Comparison of ENCODE assay signal across 1 cellular context in the genomic region with DNA sequence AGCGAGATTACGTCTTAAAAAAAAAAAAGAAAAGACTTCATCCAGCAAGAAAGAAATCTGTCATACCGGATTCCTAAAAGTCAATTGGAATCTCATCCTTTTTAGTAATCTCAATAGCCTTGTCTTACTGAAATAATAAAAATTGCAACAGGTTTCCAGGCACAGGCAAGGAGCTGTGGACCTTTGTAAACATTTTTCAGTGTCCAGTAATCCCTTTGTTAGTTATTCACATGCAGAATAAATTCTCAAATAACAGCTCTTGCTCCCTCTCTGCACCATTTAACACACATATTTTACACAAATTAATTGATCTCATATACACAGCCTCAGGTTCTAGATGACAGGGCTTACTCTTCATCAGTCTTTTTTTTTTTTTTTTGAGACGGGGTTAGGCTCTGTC.
TF ChIP-seq lines count a peak whose summit lies in the region.

No MANE protein-coding gene starts in this region.

TF ChIP-seq in HEK293, 187 proteins besides CTCF, POLR2A, EP300 and RAD21 (continued from another document):
- TF ChIP-seq, protein P1, sequence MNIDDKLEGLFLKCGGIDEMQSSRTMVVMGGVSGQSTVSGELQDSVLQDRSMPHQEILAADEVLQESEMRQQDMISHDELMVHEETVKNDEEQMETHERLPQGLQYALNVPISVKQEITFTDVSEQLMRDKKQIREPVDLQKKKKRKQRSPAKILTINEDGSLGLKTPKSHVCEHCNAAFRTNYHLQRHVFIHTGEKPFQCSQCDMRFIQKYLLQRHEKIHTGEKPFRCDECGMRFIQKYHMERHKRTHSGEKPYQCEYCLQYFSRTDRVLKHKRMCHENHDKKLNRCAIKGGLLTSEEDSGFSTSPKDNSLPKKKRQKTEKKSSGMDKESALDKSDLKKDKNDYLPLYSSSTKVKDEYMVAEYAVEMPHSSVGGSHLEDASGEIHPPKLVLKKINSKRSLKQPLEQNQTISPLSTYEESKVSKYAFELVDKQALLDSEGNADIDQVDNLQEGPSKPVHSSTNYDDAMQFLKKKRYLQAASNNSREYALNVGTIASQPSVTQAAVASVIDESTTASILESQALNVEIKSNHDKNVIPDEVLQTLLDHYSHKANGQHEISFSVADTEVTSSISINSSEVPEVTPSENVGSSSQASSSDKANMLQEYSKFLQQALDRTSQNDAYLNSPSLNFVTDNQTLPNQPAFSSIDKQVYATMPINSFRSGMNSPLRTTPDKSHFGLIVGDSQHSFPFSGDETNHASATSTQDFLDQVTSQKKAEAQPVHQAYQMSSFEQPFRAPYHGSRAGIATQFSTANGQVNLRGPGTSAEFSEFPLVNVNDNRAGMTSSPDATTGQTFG (tag by site-specific recombination; IDR thresholded peaks at IDR 0.05; ENCODE audit: borderline replicate concordance) = no peak
- TF ChIP-seq ZNF169 (tag by site-specific recombination; IDR thresholded peaks at IDR 0.05) = no peak
- no peak for TF ChIP-seq SP3 (tag by site-specific recombination; IDR thresholded peaks at IDR 0.05)
